In genomic region chr17:79592198-79592597, GRCh38 we compare ENCODE assay signal across 24 cellular contexts. TPM values are rescaled to one million over a fixed set of nuclear protein-coding genes. Genes with fewer than 3 reads are reported as not detected.
A peak's percentile ranks its signal among the peaks of the same experiment; 100 is the strongest.
DNase-seq lines count a peak whose midpoint lies in the region; ATAC-seq, FAIRE-seq and TF ChIP-seq lines count a peak whose summit lies in the region.
"Had no signal": no experiment of that assay in that cellular context is flagged by ENCODE, and none has a peak within 500 bp of the region (broad histone marks: within the 10 kb centered on the region; RNA-seq: fewer than 3 reads in every experiment).

No MANE protein-coding gene starts in this region.

- H3K36me3 ChIP-seq in HepG2 (replicated peaks in 1 of 2; ENCODE audit: control insufficient read depth in 1 of 2, insufficient read depth in 2 of 2, low read length in 2 of 2) (no peaks in the 10 kb centered on the region), right lobe of liver (no peaks in the 10 kb centered on the region), trophoblast cell (ENCODE audit: control insufficient read depth in 1 of 2, insufficient read depth in 2 of 2, low read length in 2 of 2) (no peaks in the 10 kb centered on the region)
- H3K36me3 ChIP-seq: BE2C had no signal

- H3K4me2 ChIP-seq in HepG2 (ENCODE audit: low read depth, low read length): no peak overlapping the region
- no peak overlapping the region for H3K4me2 ChIP-seq in trophoblast cell (ENCODE audit: low read length)

- TF ChIP-seq EP300 in HepG2 (IDR thresholded peaks at IDR 0.05; ENCODE audit: low read depth in 2 of 2, low read length in 2 of 2) (no peak), HepG2 (CRISPR knock-in tag; IDR thresholded peaks at IDR 0.05; ENCODE audit: borderline replicate concordance) (no peak)

- ATAC-seq in HepG2: no peak
- no peak for ATAC-seq in right lobe of liver
- ATAC-seq: CD8-positive, alpha-beta T cell had no signal

- in situ Hi-C loops in HepG2 (cut with HindIII; ENCODE audit: extremely low pct_ligation_motif_present, low pct_unique_long_range_greater_than_20kb): no loop called here

- no peak overlapping the region for H2AFZ ChIP-seq in HepG2 (ENCODE audit: low read length)
- H2AFZ ChIP-seq in trophoblast cell (ENCODE audit: insufficient read depth, low read length, poor library complexity): no peak overlapping the region
- H2AFZ ChIP-seq: GM23248 had no signal

- H3K27ac ChIP-seq in HepG2 (ENCODE audit: extremely low read length, insufficient read depth, low read length) (no peak overlapping the region), right lobe of liver (no peak overlapping the region), trophoblast cell (ENCODE audit: low read depth, low read length) (no peak overlapping the region)
- H3K27ac ChIP-seq: 22Rv1, C4-2B, GM23248 had no signal

- H3K9ac ChIP-seq in HepG2 (ENCODE audit: insufficient read depth, low read depth, low read length) (no peak overlapping the region), trophoblast cell (ENCODE audit: low read length) (no peak overlapping the region)
- H3K9ac ChIP-seq: GM23248 had no signal

- no peaks in the 10 kb centered on the region for H3K79me1 ChIP-seq in trophoblast cell (ENCODE audit: low read length)

- no peaks in the 10 kb centered on the region for H3K4me1 ChIP-seq in HepG2 (ENCODE audit: insufficient read depth, low read length)
- H3K4me1 ChIP-seq in right lobe of liver: no peaks in the 10 kb centered on the region
- no peaks in the 10 kb centered on the region for H3K4me1 ChIP-seq in trophoblast cell (ENCODE audit: control insufficient read depth in 1 of 2, insufficient read depth in 2 of 2, low read length in 2 of 2)
- H3K4me1 ChIP-seq: BE2C, Caco-2 had no signal

- H3K27ac Mint-ChIP-seq in brain (peak overlapping the region in 3 of 5 experiments; percentile 4 to 42 (median 21)), glutamatergic neuron (ENCODE audit: unreplicated experiment) (peak overlapping the region; percentile 7)
- H3K27ac Mint-ChIP-seq: CD4-positive, CD25-positive, alpha-beta regulatory T cell; CD8-positive, alpha-beta T cell had no signal

- BruUV-seq in HepG2 (replicated peaks; lab: Mats Ljungman, UMichigan): no TSS peak

- 4% methylated on average over 4 of the region's 6 CpGs for whole genome bisulfite sequencing in HepG2 (ENCODE audit: low lambda C conversion rate)
- WGBS in right lobe of liver (ENCODE audit: insufficient coverage, low coverage, low lambda C conversion rate, missing lambda C conversion rate): 22% methylated on average over 1 of the region's 6 CpGs
- WGBS in trophoblast cell (ENCODE audit: extremely low coverage, insufficient coverage, insufficient read length): no CpG with 5 or more reads among the region's 6 CpGs

- CTCF ChIA-PET in HepG2 (lab: Yijun Ruan, JAX; ENCODE audit: low intra/inter-chr PET ratio, low total read pairs): no interaction called here

- no peak overlapping the region for H3K23ac ChIP-seq in trophoblast cell (ENCODE audit: low read length)

- TF ChIP-seq POLR2A in HepG2 (IDR thresholded peaks at IDR 0.05; ENCODE audit: insufficient read depth in 1 of 2, low read depth in 2 of 2, low read length in 2 of 2): no peak
- no peak for TF ChIP-seq POLR2A in right lobe of liver (IDR thresholded peaks at IDR 0.05)

- H3K4me1 Mint-ChIP-seq in brain: peaks cover 75% of the 10 kb centered on the region
- H3K4me1 Mint-ChIP-seq in glutamatergic neuron (ENCODE audit: low read depth, unreplicated experiment): peaks cover 63% of the 10 kb centered on the region
- H3K4me1 Mint-ChIP-seq: CD4-positive, CD25-positive, alpha-beta regulatory T cell had no signal

- H3K9me3 Mint-ChIP-seq in brain: peaks cover 0 to 10% (median 0%) of the 10 kb centered on the region in 5 experiments
- peaks cover 14% of the 10 kb centered on the region for H3K9me3 Mint-ChIP-seq in glutamatergic neuron (ENCODE audit: unreplicated experiment)
- H3K9me3 Mint-ChIP-seq: CD4-positive, CD25-positive, alpha-beta regulatory T cell; CD8-positive, alpha-beta T cell; H9 had no signal

- no peak overlapping the region for H3K18ac ChIP-seq in trophoblast cell (ENCODE audit: low read length)

- H2BK12ac ChIP-seq in trophoblast cell (ENCODE audit: low read length): no peak overlapping the region

- no peak overlapping the region for H4K91ac ChIP-seq in trophoblast cell (ENCODE audit: low read depth, low read length)

- DNase-seq in HepG2 (ENCODE audit: low spot score): no peak
- no peak for DNase-seq in right lobe of liver
- no peak for DNase-seq in glutamatergic neuron
- DNase-seq in trophoblast cell: no peak
- DNase-seq in activated CD4-positive, alpha-beta T cell treated with anti-CD3 and anti-CD28 coated beads, Interleukin-2, amount 50 U/mL, for 48 hours: no peak
- DNase-seq in T-helper 1 cell: no peak
- no peak for DNase-seq in activated CD4-positive, alpha-beta T cell treated with anti-CD3 and anti-CD28 coated beads for 1 hour
- DNase-seq: AML-193; BE2C; Caco-2; CD4-positive, CD25-positive, alpha-beta regulatory T cell; DMS153; DND-41; GM23248; H9 had no signal

- H2BK120ac ChIP-seq in trophoblast cell (ENCODE audit: insufficient read depth, low read length, poor library complexity): no peak overlapping the region

- H2AK5ac ChIP-seq in trophoblast cell (ENCODE audit: low read length): no peak overlapping the region

- no peaks in the 10 kb centered on the region for H3K79me2 ChIP-seq in HepG2 (ENCODE audit: insufficient read depth, low read length)
- no peaks in the 10 kb centered on the region for H3K79me2 ChIP-seq in trophoblast cell (ENCODE audit: control insufficient read depth, insufficient read depth, low read length, poor library complexity)

- H3K36me3 Mint-ChIP-seq in brain (no peaks in the 10 kb centered on the region), glutamatergic neuron (ENCODE audit: unreplicated experiment) (no peaks in the 10 kb centered on the region)
- H3K36me3 Mint-ChIP-seq: CD4-positive, CD25-positive, alpha-beta regulatory T cell; CD8-positive, alpha-beta T cell had no signal

- no peak for TF ChIP-seq CTCF in HepG2 (CRISPR knock-in tag; IDR thresholded peaks at IDR 0.05)
- TF ChIP-seq CTCF in right lobe of liver (IDR thresholded peaks at IDR 0.05): no peak
- TF ChIP-seq CTCF in brain (conservative IDR thresholded peaks at IDR 0.05): no peak
- TF ChIP-seq CTCF in glutamatergic neuron (IDR thresholded peaks at IDR 0.05; ENCODE audit: partially characterized antibody, unreplicated experiment): no peak

- H3K9me3 ChIP-seq in HepG2 (ENCODE audit: low read length) (no peaks in the 10 kb centered on the region), right lobe of liver (no peaks in the 10 kb centered on the region), trophoblast cell (ENCODE audit: insufficient read depth, low read depth, low read length) (peaks cover 4% of the 10 kb centered on the region)
- H3K9me3 ChIP-seq: BE2C, Caco-2 had no signal

- H3K4me3 Mint-ChIP-seq in brain: peak overlapping the region in 1 of 5 experiments; percentile 32
- no peak overlapping the region for H3K4me3 Mint-ChIP-seq in glutamatergic neuron (ENCODE audit: unreplicated experiment)
- H3K4me3 Mint-ChIP-seq: CD4-positive, CD25-positive, alpha-beta regulatory T cell; CD8-positive, alpha-beta T cell; H9 had no signal

- H3K27me3 ChIP-seq in HepG2 (ENCODE audit: control insufficient read depth in 1 of 2, insufficient read depth in 2 of 2, low read length in 2 of 2) (peaks cover 21 to 92% of the 10 kb centered on the region in 2 experiments), right lobe of liver (no peaks in the 10 kb centered on the region), trophoblast cell (ENCODE audit: insufficient read depth, low read length) (no peaks in the 10 kb centered on the region)

- FAIRE-seq in HepG2 (lab: Jason Lieb, UNC): no peak
- FAIRE-seq: A204.1, G401.6, GM12892, GM19239 had no signal

- intact Hi-C loops in HepG2 (cut with micrococcal nuclease; ENCODE audit: unreplicated experiment): no loop called here
- intact Hi-C loops in right lobe of liver (cut with DNase I): no loop called here

- H4K20me1 ChIP-seq in HepG2 (ENCODE audit: insufficient read depth, low read length): no peaks in the 10 kb centered on the region; the same call in 1 of the 2 replicates

- no peak for TF ChIP-seq RAD21 in HepG2 (CRISPR knock-in tag; IDR thresholded peaks at IDR 0.05)

- H3K27me3 Mint-ChIP-seq in brain (peaks cover 18% of the 10 kb centered on the region), glutamatergic neuron (ENCODE audit: unreplicated experiment) (peaks cover 16% of the 10 kb centered on the region)
- H3K27me3 Mint-ChIP-seq: CD4-positive, CD25-positive, alpha-beta regulatory T cell had no signal

- no peak overlapping the region for H4K8ac ChIP-seq in trophoblast cell (ENCODE audit: low read depth, low read length)

- no peak overlapping the region for H3K4me3 ChIP-seq in HepG2 (replicated peaks in 1 of 3; ENCODE audit: insufficient read depth in 1 of 3, low read depth in 2 of 3, low read length in 3 of 3)
- no peak overlapping the region for H3K4me3 ChIP-seq in right lobe of liver
- peak overlapping the region; percentile 16 for H3K4me3 ChIP-seq in trophoblast cell (ENCODE audit: low read depth, low read length)
- H3K4me3 ChIP-seq: GM23248 had no signal

- POLR2A ChIA-PET in HepG2 (lab: Yijun Ruan, JAX): no interaction called here

- no peak overlapping the region for H2BK5ac ChIP-seq in trophoblast cell (ENCODE audit: low read depth, low read length, poor library complexity)

- no peak overlapping the region for H3K14ac ChIP-seq in trophoblast cell (ENCODE audit: low read length)

- H4K12ac ChIP-seq in trophoblast cell (ENCODE audit: low read depth, low read length): no peak overlapping the region

- H3K4ac ChIP-seq in trophoblast cell (ENCODE audit: low read depth, low read length): no peak overlapping the region

RNA-seq across cellular contexts. Expression of gene RBFOX3, which starts 18.7 kb away (rescaled TPM):
- total RNA-seq in HepG2 (2016; rRNA removed; fragmentation: Illumina TruSeq; extraction: Trizol) (not detected in 2 replicates), right lobe of liver (not detected), glutamatergic neuron (ENCODE audit: unreplicated experiment) (110 TPM)
- total RNA-seq in HepG2 (2016; cell fraction: cytosol; rRNA removed; fragmentation: Illumina TruSeq; extraction: Trizol; ENCODE audit: low read depth): not detected in 2 replicates
- total RNA-seq in HepG2 (2016; cell fraction: insoluble cytoplasmic fraction; rRNA removed; fragmentation: Illumina TruSeq; extraction: Trizol): not detected in 2 replicates
- total RNA-seq in HepG2 (2016; cell fraction: membrane; rRNA removed; fragmentation: Illumina TruSeq; extraction: Trizol): not detected in 2 replicates
- not detected in 2 replicates for total RNA-seq in HepG2 (2016; cell fraction: nucleus; rRNA removed; fragmentation: Illumina TruSeq; extraction: Trizol)
- polyA plus RNA-seq in HepG2 (2011; rRNA removed) (not detected in 2 replicates), brain (ENCODE audit: insufficient read depth, low read depth, low replicate concordance) (32.9 TPM)
- 0.03 TPM in 1 of 2 replicates, not detected in the other for polyA plus RNA-seq in HepG2 (2011; cell fraction: cytosol; rRNA removed)
- polyA plus RNA-seq in HepG2 (2011; cell fraction: nucleus; rRNA removed): not detected in 2 replicates
- 0.25 TPM in 1 of 2 replicates, not detected in the other for polyA plus RNA-seq in HepG2 (2012)
- not detected in 2 replicates for polyA plus RNA-seq in HepG2 (2016; cell fraction: cytosol; fragmentation: Illumina TruSeq; extraction: Trizol; ENCODE audit: low read depth)
- not detected in 2 replicates for polyA plus RNA-seq in HepG2 (2016; cell fraction: insoluble cytoplasmic fraction; fragmentation: Illumina TruSeq; extraction: Trizol; ENCODE audit: low read depth)
- not detected in 2 replicates for polyA plus RNA-seq in HepG2 (2016; cell fraction: membrane; fragmentation: Illumina TruSeq; extraction: Trizol; ENCODE audit: low read depth)
- not detected in 2 replicates for polyA plus RNA-seq in HepG2 (2016; cell fraction: nucleus; fragmentation: Illumina TruSeq; extraction: Trizol; ENCODE audit: insufficient read depth, low read depth)
- 0.05 TPM in 1 of 2 replicates, not detected in the other for polyA minus RNA-seq in HepG2 (2011; rRNA and poly(A)+ RNA removed; ENCODE audit: low replicate concordance)
- not detected in 2 replicates for polyA minus RNA-seq in HepG2 (2011; cell fraction: cytosol; rRNA and poly(A)+ RNA removed)
- polyA minus RNA-seq in HepG2 (2011; cell fraction: nucleus; rRNA and poly(A)+ RNA removed): not detected in 2 replicates
- 0.04 TPM in 1 of 2 replicates, not detected in the other for polyA plus RNA-seq in trophoblast cell (2013)
- total RNA-seq: CD4-positive, CD25-positive, alpha-beta regulatory T cell; CD8-positive, alpha-beta T cell; GM23248 had no signal
- polyA plus RNA-seq: AG04450, GM23248 had no signal

Comparison
In these comparisons a context has a peak if more than half of its experiments do, and no peak if none do; other contexts are left out.
1. RNA of gene RBFOX3, which starts 18.7 kb away (total RNA-seq): 110 TPM in glutamatergic neuron (single experiment); not detected in HepG2 and not detected in right lobe of liver; every median in the first group is over 100 times any median in the second.